In the genomic region with DNA sequence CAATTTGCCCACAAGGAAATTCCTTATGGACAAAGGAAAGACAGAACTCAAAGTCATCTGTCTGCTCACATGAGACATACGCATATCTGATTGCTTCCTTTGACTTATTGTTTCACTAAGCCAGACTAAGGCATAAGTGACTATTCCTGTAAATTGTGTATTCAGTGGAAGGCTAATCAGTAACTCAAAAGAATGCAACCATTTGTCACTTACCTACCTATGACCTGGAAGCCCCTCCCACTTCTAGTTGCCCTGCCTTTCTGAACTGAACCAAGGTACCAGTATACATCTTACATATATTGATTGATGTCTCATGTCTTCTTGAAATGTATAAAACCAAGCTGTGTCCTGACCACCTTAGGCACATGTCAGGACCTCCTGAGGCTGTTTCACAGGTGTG, we compare ENCODE assay signal across 25 cellular contexts. TPM values are rescaled to one million over a fixed set of nuclear protein-coding genes. Genes with fewer than 3 reads are reported as not detected.
A peak's percentile ranks its signal among the peaks of the same experiment; 100 is the strongest.
DNase-seq lines count a peak whose midpoint lies in the region; ATAC-seq, FAIRE-seq and TF ChIP-seq lines count a peak whose summit lies in the region.
"Had no signal": no experiment of that assay in that cellular context is flagged by ENCODE, and none has a peak within 500 bp of the region (broad histone marks: within the 10 kb centered on the region; RNA-seq: fewer than 3 reads in every experiment).

No MANE protein-coding gene starts in this region.

- no peak overlapping the region for H3K4me3 ChIP-seq in pancreas

- H3K27ac ChIP-seq in pancreas: no peak overlapping the region
- H3K27ac ChIP-seq: C4-2B had no signal

- no peak for TF ChIP-seq CTCF in WTC11 (IDR thresholded peaks at IDR 0.05)
- TF ChIP-seq CTCF in pancreas (IDR thresholded peaks at IDR 0.05): no peak

- DNase-seq in NOMO-1 treated with dmso at 0.1 percent for 144 hours (lab: John Stamatoyannopoulos, UW; ENCODE audit: unreplicated experiment) (peak; percentile 18), NOMO-1 treated with DMSO at 0.1 percent for 48 hours (lab: John Stamatoyannopoulos, UW; ENCODE audit: unreplicated experiment) (no peak), WTC11 (ENCODE audit: low spot score) (no peak), left kidney (ENCODE audit: low read depth, low spot score) (peak; percentile 55), T-helper 17 cell (no peak), kidney glomerular epithelial cell (lab: John Stamatoyannopoulos, UW) (no peak), pancreas (no peak)
- DNase-seq: CD8-positive, alpha-beta memory T cell; EL; GF-D8; H7; KBM-7; MV-4-11; NCI-H1105 treated with DMSO at 0.1 percent for 48 hours; NCI-H2029 treated with DMSO at 0.1 percent for 48 hours; NCI-H2171 treated with DMSO at 0.1 percent for 48 hours; NCI-H446; NCI-H526; PC-3; Right ventricle myocardium superior; SW 1271 had no signal

- H3K36me3 ChIP-seq in pancreas: no peaks in the 10 kb centered on the region

- peak; percentile 48 for ATAC-seq in WTC11
- no peak for ATAC-seq in T-helper 17 cell
- no peak for ATAC-seq in pancreas
- ATAC-seq: PC-3 had no signal

- H3K27ac Mint-ChIP-seq in WTC11 (0 out of 2 replicates have a peak overlapping the region, but pooled peaks have one; percentile 61), T-helper 17 cell (no peak overlapping the region)
- H3K27ac Mint-ChIP-seq: CD8-positive, alpha-beta memory T cell had no signal

- no peaks in the 10 kb centered on the region for H3K9me3 Mint-ChIP-seq in WTC11
- H3K9me3 Mint-ChIP-seq: CD8-positive, alpha-beta memory T cell had no signal

- no peaks in the 10 kb centered on the region for H3K9me3 ChIP-seq in T-helper 17 cell (ENCODE audit: control insufficient read depth, low read length, poor library complexity, severe bottlenecking)
- no peaks in the 10 kb centered on the region for H3K9me3 ChIP-seq in pancreas

- CTCF ChIA-PET in WTC11 (lab: Charles Lee): interaction anchor here (1.7 kb wide), 1 partner anchor 108 kb away, joined by 5 read pairs; no protein-coding TSS in a partner anchor

- H3K36me3 Mint-ChIP-seq in WTC11 (no peaks in the 10 kb centered on the region), T-helper 17 cell (ENCODE audit: low read depth) (no peaks in the 10 kb centered on the region)
- H3K36me3 Mint-ChIP-seq: CD8-positive, alpha-beta memory T cell had no signal

- peaks cover 28% of the 10 kb centered on the region for H3K4me1 Mint-ChIP-seq in WTC11
- no peaks in the 10 kb centered on the region for H3K4me1 Mint-ChIP-seq in T-helper 17 cell
- H3K4me1 Mint-ChIP-seq: CD8-positive, alpha-beta memory T cell had no signal

- 84 to 91% methylated on average over 1 of the region's 1 CpG for WGBS in pancreas, 2 donors

- H3K27me3 ChIP-seq in pancreas: no peaks in the 10 kb centered on the region

- intact Hi-C loops in pancreas (cut with DNase I): no loop called here

- H3K4me1 ChIP-seq in pancreas: no peaks in the 10 kb centered on the region

- FAIRE-seq in pancreas (lab: Jason Lieb, UNC): no peak

- H3K4me3 Mint-ChIP-seq in WTC11 (no peak overlapping the region), T-helper 17 cell (no peak overlapping the region)
- H3K4me3 Mint-ChIP-seq: CD8-positive, alpha-beta memory T cell had no signal

- no peaks in the 10 kb centered on the region; the same call in 1 of the 2 replicates for H3K27me3 Mint-ChIP-seq in WTC11 (ENCODE audit: low read depth)
- H3K27me3 Mint-ChIP-seq in T-helper 17 cell: peaks cover 35% of the 10 kb centered on the region

- POLR2A ChIA-PET in WTC11 (lab: Charles Lee): no interaction called here

TF ChIP-seq in WTC11, 78 proteins besides CTCF, POLR2A, EP300 and RAD21:
- TF ChIP-seq SOX15 (CRISPR knock-in tag; IDR thresholded peaks at IDR 0.05) (no peak), NR2C2 (CRISPR knock-in tag; IDR thresholded peaks at IDR 0.05) (no peak), RORB (CRISPR knock-in tag; IDR thresholded peaks at IDR 0.05) (no peak), GRHL2 (CRISPR knock-in tag; IDR thresholded peaks at IDR 0.05; ENCODE audit: insufficient replicate concordance, severe bottlenecking) (no peak), CREB1 (CRISPR knock-in tag; IDR thresholded peaks at IDR 0.05) (no peak), ZNF671 (CRISPR knock-in tag; IDR thresholded peaks at IDR 0.05) (no peak), TEAD4 (CRISPR knock-in tag; IDR thresholded peaks at IDR 0.05) (no peak), ETV6 (CRISPR knock-in tag; IDR thresholded peaks at IDR 0.05) (no peak), TEAD1 (CRISPR knock-in tag; IDR thresholded peaks at IDR 0.05) (no peak)
- TF ChIP-seq, protein P1, sequence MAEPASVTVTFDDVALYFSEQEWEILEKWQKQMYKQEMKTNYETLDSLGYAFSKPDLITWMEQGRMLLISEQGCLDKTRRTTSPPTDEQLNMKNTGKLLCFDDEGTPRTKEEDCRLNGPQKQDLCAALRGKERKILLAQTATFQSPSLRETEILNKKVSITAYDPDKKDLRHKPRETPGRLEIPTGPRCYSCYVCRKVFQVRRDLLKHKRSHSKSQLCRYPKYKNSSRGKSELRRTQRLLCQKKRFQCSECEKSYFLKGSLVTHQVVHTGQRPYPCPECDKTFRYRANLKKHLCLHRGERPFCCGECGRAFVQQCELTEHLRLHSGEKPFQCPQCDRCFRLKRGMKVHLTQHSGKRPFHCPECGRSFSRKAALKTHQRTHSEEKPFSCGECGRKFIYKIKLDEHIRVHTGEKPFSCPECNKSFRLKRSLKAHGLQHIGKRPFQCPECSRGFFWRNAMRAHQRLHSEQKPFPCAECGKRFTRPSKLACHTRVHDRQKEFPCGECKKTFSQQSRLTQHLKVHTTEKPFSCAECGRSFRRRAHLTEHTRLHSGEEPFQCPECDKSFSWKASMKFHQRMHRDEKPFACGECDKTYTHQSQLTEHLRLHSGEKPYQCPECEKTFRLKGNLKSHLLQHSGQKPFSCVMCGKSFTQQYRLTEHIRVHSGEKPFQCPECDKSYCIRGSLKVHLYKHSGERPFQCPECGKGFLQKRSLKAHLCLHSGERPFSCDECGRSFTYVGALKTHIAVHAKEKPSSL (CRISPR knock-in tag; conservative IDR thresholded peaks at IDR 0.05): no peak
- TF ChIP-seq, protein P2, sequence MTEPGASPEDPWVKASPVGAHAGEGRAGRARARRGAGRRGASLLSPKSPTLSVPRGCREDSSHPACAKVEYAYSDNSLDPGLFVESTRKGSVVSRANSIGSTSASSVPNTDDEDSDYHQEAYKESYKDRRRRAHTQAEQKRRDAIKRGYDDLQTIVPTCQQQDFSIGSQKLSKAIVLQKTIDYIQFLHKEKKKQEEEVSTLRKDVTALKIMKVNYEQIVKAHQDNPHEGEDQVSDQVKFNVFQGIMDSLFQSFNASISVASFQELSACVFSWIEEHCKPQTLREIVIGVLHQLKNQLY (CRISPR knock-in tag; IDR thresholded peaks at IDR 0.05): no peak
- TF ChIP-seq, protein P3, sequence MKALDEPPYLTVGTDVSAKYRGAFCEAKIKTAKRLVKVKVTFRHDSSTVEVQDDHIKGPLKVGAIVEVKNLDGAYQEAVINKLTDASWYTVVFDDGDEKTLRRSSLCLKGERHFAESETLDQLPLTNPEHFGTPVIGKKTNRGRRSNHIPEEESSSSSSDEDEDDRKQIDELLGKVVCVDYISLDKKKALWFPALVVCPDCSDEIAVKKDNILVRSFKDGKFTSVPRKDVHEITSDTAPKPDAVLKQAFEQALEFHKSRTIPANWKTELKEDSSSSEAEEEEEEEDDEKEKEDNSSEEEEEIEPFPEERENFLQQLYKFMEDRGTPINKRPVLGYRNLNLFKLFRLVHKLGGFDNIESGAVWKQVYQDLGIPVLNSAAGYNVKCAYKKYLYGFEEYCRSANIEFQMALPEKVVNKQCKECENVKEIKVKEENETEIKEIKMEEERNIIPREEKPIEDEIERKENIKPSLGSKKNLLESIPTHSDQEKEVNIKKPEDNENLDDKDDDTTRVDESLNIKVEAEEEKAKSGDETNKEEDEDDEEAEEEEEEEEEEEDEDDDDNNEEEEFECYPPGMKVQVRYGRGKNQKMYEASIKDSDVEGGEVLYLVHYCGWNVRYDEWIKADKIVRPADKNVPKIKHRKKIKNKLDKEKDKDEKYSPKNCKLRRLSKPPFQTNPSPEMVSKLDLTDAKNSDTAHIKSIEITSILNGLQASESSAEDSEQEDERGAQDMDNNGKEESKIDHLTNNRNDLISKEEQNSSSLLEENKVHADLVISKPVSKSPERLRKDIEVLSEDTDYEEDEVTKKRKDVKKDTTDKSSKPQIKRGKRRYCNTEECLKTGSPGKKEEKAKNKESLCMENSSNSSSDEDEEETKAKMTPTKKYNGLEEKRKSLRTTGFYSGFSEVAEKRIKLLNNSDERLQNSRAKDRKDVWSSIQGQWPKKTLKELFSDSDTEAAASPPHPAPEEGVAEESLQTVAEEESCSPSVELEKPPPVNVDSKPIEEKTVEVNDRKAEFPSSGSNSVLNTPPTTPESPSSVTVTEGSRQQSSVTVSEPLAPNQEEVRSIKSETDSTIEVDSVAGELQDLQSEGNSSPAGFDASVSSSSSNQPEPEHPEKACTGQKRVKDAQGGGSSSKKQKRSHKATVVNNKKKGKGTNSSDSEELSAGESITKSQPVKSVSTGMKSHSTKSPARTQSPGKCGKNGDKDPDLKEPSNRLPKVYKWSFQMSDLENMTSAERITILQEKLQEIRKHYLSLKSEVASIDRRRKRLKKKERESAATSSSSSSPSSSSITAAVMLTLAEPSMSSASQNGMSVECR (CRISPR knock-in tag; IDR thresholded peaks at IDR 0.05; ENCODE audit: borderline replicate concordance): no peak
- TF ChIP-seq, protein P4, sequence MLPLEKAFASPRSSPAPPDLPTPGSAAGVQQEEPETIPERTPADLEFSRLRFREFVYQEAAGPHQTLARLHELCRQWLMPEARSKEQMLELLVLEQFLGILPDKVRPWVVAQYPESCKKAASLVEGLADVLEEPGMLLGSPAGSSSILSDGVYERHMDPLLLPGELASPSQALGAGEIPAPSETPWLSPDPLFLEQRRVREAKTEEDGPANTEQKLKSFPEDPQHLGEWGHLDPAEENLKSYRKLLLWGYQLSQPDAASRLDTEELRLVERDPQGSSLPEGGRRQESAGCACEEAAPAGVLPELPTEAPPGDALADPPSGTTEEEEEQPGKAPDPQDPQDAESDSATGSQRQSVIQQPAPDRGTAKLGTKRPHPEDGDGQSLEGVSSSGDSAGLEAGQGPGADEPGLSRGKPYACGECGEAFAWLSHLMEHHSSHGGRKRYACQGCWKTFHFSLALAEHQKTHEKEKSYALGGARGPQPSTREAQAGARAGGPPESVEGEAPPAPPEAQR (CRISPR knock-in tag; IDR thresholded peaks at IDR 0.05): no peak

RNA-seq across cellular contexts. Expression of a gene that starts 53.5 kb away (rescaled TPM):
- total RNA-seq in WTC11 (2021) (0.92 to 2.0 TPM (median 1.4 TPM) in 3 replicates), T-helper 17 cell (1 to 10 TPM in 1 of 2 donors, under 1 TPM in 1; 0.65 to 1.5 TPM), pancreas (under 1 TPM in 3 of 6 donors, not detected in 3; 0.25 to 0.46 (median 0.43) TPM)
- polyA plus RNA-seq in pancreas: under 1 TPM in 1 of 2 donors, not detected in 1; 0.09 TPM
- total RNA-seq: A172, PC-3, RPMI7951 had no signal
- polyA plus RNA-seq: AG04450 had no signal

Comparison
In these comparisons a context has a peak if more than half of its experiments do, and no peak if none do; other contexts are left out.
1. DNase-seq: peak in NOMO-1 treated with dmso at 0.1 percent for 144 hours (single experiment) and left kidney (single experiment); none in NOMO-1 treated with DMSO at 0.1 percent for 48 hours (single experiment), WTC11 (single experiment), T-helper 17 cell (0 of 3), kidney glomerular epithelial cell (single experiment) and pancreas (0 of 6).